ENCODE assay signal across 1 cellular context in genomic region chr19:45643024-45643926, GRCh38.
TF ChIP-seq lines count a peak whose summit lies in the region.

No MANE protein-coding gene starts in this region.

TF ChIP-seq in HepG2, 621 proteins besides CTCF, POLR2A, EP300 and RAD21 (continued from another document):
- TF ChIP-seq, protein P1, sequence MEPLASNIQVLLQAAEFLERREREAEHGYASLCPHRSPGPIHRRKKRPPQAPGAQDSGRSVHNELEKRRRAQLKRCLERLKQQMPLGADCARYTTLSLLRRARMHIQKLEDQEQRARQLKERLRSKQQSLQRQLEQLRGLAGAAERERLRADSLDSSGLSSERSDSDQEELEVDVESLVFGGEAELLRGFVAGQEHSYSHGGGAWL (CRISPR knock-in tag; IDR thresholded peaks at IDR 0.05), result no peak
- no peak for TF ChIP-seq ZBTB10 (CRISPR knock-in tag; IDR thresholded peaks at IDR 0.05; ENCODE audit: borderline replicate concordance)
- TF ChIP-seq MZF1 (CRISPR knock-in tag; IDR thresholded peaks at IDR 0.05; ENCODE audit: borderline replicate concordance), result no peak
- TF ChIP-seq KDM3A (CRISPR knock-in tag; IDR thresholded peaks at IDR 0.05; ENCODE audit: low read depth), result peak; percentile 12; the same call in 1 of the 2 replicates
- no peak for TF ChIP-seq MYNN (CRISPR knock-in tag; IDR thresholded peaks at IDR 0.05; ENCODE audit: low read depth)
- TF ChIP-seq ZNF18 (CRISPR knock-in tag; IDR thresholded peaks at IDR 0.05; ENCODE audit: insufficient replicate concordance), result no peak
- TF ChIP-seq, protein P2, sequence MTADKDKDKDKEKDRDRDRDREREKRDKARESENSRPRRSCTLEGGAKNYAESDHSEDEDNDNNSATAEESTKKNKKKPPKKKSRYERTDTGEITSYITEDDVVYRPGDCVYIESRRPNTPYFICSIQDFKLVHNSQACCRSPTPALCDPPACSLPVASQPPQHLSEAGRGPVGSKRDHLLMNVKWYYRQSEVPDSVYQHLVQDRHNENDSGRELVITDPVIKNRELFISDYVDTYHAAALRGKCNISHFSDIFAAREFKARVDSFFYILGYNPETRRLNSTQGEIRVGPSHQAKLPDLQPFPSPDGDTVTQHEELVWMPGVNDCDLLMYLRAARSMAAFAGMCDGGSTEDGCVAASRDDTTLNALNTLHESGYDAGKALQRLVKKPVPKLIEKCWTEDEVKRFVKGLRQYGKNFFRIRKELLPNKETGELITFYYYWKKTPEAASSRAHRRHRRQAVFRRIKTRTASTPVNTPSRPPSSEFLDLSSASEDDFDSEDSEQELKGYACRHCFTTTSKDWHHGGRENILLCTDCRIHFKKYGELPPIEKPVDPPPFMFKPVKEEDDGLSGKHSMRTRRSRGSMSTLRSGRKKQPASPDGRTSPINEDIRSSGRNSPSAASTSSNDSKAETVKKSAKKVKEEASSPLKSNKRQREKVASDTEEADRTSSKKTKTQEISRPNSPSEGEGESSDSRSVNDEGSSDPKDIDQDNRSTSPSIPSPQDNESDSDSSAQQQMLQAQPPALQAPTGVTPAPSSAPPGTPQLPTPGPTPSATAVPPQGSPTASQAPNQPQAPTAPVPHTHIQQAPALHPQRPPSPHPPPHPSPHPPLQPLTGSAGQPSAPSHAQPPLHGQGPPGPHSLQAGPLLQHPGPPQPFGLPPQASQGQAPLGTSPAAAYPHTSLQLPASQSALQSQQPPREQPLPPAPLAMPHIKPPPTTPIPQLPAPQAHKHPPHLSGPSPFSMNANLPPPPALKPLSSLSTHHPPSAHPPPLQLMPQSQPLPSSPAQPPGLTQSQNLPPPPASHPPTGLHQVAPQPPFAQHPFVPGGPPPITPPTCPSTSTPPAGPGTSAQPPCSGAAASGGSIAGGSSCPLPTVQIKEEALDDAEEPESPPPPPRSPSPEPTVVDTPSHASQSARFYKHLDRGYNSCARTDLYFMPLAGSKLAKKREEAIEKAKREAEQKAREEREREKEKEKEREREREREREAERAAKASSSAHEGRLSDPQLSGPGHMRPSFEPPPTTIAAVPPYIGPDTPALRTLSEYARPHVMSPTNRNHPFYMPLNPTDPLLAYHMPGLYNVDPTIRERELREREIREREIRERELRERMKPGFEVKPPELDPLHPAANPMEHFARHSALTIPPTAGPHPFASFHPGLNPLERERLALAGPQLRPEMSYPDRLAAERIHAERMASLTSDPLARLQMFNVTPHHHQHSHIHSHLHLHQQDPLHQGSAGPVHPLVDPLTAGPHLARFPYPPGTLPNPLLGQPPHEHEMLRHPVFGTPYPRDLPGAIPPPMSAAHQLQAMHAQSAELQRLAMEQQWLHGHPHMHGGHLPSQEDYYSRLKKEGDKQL (CRISPR knock-in tag; IDR thresholded peaks at IDR 0.05; ENCODE audit: low read depth), result no peak
- TF ChIP-seq, protein P3, sequence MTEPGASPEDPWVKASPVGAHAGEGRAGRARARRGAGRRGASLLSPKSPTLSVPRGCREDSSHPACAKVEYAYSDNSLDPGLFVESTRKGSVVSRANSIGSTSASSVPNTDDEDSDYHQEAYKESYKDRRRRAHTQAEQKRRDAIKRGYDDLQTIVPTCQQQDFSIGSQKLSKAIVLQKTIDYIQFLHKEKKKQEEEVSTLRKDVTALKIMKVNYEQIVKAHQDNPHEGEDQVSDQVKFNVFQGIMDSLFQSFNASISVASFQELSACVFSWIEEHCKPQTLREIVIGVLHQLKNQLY (CRISPR knock-in tag; IDR thresholded peaks at IDR 0.05), result no peak
